Comparison of ENCODE assay signal across 1 cellular context in genomic region chr22:38819387-38819940, GRCh38.
TF ChIP-seq lines count a peak whose summit lies in the region.

No MANE protein-coding gene starts in this region.

TF ChIP-seq in IMR-90, 13 proteins besides CTCF, POLR2A, EP300 and RAD21:
- TF ChIP-seq MAFK (IDR thresholded peaks at IDR 0.05; ENCODE audit: low read depth, low read length) (no peak), FOS (IDR thresholded peaks at IDR 0.05; ENCODE audit: low read depth, low read length) (no peak), SMC3 (IDR thresholded peaks at IDR 0.05; ENCODE audit: low read depth, low read length) (no peak)
